8 cellular contexts compared by ENCODE assay signal in genomic region chr5:87120518-87121314, GRCh38.
DNase-seq lines count a peak whose midpoint lies in the region; ATAC-seq and TF ChIP-seq lines count a peak whose summit lies in the region.

No MANE protein-coding gene starts in this region.

- no peak for TF ChIP-seq POLR2A in IMR-90 (IDR thresholded peaks at IDR 0.05; ENCODE audit: low read depth, low read length)

- no peaks in the 10 kb centered on the region for H4K20me1 ChIP-seq in IMR-90 (ENCODE audit: insufficient read depth, low read length)

- H3K4me1 ChIP-seq in IMR-90 (ENCODE audit: control insufficient read depth, insufficient read depth, low read length): peaks cover 11% of the 10 kb centered on the region; the same call in 1 of the 2 replicates
- H3K4me1 ChIP-seq in lower lobe of right lung: peaks cover 18% of the 10 kb centered on the region
- no peaks in the 10 kb centered on the region for H3K4me1 ChIP-seq in endodermal cell (ENCODE audit: control insufficient read depth, insufficient read depth, low read length)

- no peak overlapping the region for H3K9ac ChIP-seq in IMR-90 (ENCODE audit: low read depth, low read length)
- no peak overlapping the region for H3K9ac ChIP-seq in endodermal cell (ENCODE audit: extremely low read depth, low read length, poor library complexity, severe bottlenecking)

- no peaks in the 10 kb centered on the region for H3K9me3 ChIP-seq in IMR-90 (ENCODE audit: control insufficient read depth, insufficient read depth, low read length)
- no peaks in the 10 kb centered on the region for H3K9me3 ChIP-seq in lower lobe of right lung
- H3K9me3 ChIP-seq in endodermal cell (ENCODE audit: control insufficient read depth, low read length): no peaks in the 10 kb centered on the region

- H3K36me3 ChIP-seq in IMR-90 (ENCODE audit: control insufficient read depth, insufficient read depth, low read length): no peaks in the 10 kb centered on the region
- no peaks in the 10 kb centered on the region for H3K36me3 ChIP-seq in lower lobe of right lung
- H3K36me3 ChIP-seq in endodermal cell (ENCODE audit: control insufficient read depth, insufficient read depth, low read length): no peaks in the 10 kb centered on the region

- H3K4ac ChIP-seq in IMR-90 (ENCODE audit: low read depth, low read length): peak overlapping the region; percentile 91

- peak overlapping the region; percentile 94; the same call in 1 of the 2 replicates for H4K5ac ChIP-seq in IMR-90 (ENCODE audit: low read depth, low read length)

- WGBS in IMR-90 (ENCODE audit: extremely low coverage in 2 of 2, insufficient read length in 1 of 2), 2 experiments: no CpG with 5 or more reads among the region's 2 CpGs
- WGBS in endodermal cell (ENCODE audit: insufficient coverage in 1 of 2, insufficient read length in 1 of 2), 2 experiments: 84% methylated on average over 2 of the region's 2 CpGs; no CpG with 5 or more reads in 1 of the 2 experiments

- no peaks in the 10 kb centered on the region for H3K9me3 Mint-ChIP-seq in activated naive CD4-positive, alpha-beta T cell treated with anti-CD3 and anti-CD28 coated beads for 36 hours
- peaks cover 2% of the 10 kb centered on the region for H3K9me3 Mint-ChIP-seq in activated naive CD4-positive, alpha-beta T cell treated with anti-CD3 and anti-CD28 coated beads, Interleukin-2, amount 10 ng/mL, durations not matched to agents 7 days and 5 days
- no peaks in the 10 kb centered on the region for H3K9me3 Mint-ChIP-seq in endodermal cell

- no peaks in the 10 kb centered on the region for H3K36me3 Mint-ChIP-seq in activated naive CD4-positive, alpha-beta T cell treated with anti-CD3 and anti-CD28 coated beads for 36 hours (ENCODE audit: low read depth)
- H3K36me3 Mint-ChIP-seq in activated naive CD4-positive, alpha-beta T cell treated with anti-CD3 and anti-CD28 coated beads, Interleukin-2, amount 10 ng/mL, durations not matched to agents 7 days and 5 days: peaks cover 2% of the 10 kb centered on the region
- H3K36me3 Mint-ChIP-seq in endodermal cell (ENCODE audit: low read depth): no peaks in the 10 kb centered on the region

- peak overlapping the region; percentile 55 for H3K27ac Mint-ChIP-seq in activated naive CD4-positive, alpha-beta T cell treated with anti-CD3 and anti-CD28 coated beads for 36 hours
- H3K27ac Mint-ChIP-seq in activated naive CD4-positive, alpha-beta T cell treated with anti-CD3 and anti-CD28 coated beads, Interleukin-2, amount 10 ng/mL, durations not matched to agents 7 days and 5 days: peak overlapping the region; percentile 83
- no peak overlapping the region for H3K27ac Mint-ChIP-seq in endodermal cell

- H3K27ac ChIP-seq in IMR-90 (ENCODE audit: insufficient read depth, low read length): peak overlapping the region; percentile 54
- H3K27ac ChIP-seq in lower lobe of right lung: no peak overlapping the region
- H3K27ac ChIP-seq in endodermal cell (ENCODE audit: low read depth, low read length): no peak overlapping the region

- peaks cover 0 to 7% of the 10 kb centered on the region in 2 experiments; a peak in 3 of 4 replicates for H3K79me1 ChIP-seq in IMR-90 (ENCODE audit: low read depth in 1 of 2, low read length in 2 of 2)

- peak overlapping the region; percentile 97 for H3K18ac ChIP-seq in IMR-90 (ENCODE audit: low read depth, low read length)

- H3K14ac ChIP-seq in IMR-90 (replicated peaks; ENCODE audit: low read depth, low read length): peak overlapping the region; percentile 70

- BruUV-seq in IMR-90 (replicated peaks; lab: Mats Ljungman, UMichigan): no TSS peak

- H3K4me3 ChIP-seq in IMR-90 (ENCODE audit: insufficient read depth, low read depth, low read length): no peak overlapping the region
- H3K4me3 ChIP-seq in lower lobe of right lung: no peak overlapping the region
- no peak overlapping the region for H3K4me3 ChIP-seq in endodermal cell (ENCODE audit: low read length)

- TF ChIP-seq RAD21 in IMR-90 (IDR thresholded peaks at IDR 0.05; ENCODE audit: low read length): no peak

- no peaks in the 10 kb centered on the region for H3K27me3 Mint-ChIP-seq in activated naive CD4-positive, alpha-beta T cell treated with anti-CD3 and anti-CD28 coated beads for 36 hours (ENCODE audit: low read depth)
- no peaks in the 10 kb centered on the region for H3K27me3 Mint-ChIP-seq in activated naive CD4-positive, alpha-beta T cell treated with anti-CD3 and anti-CD28 coated beads, Interleukin-2, amount 10 ng/mL, durations not matched to agents 7 days and 5 days
- H3K27me3 Mint-ChIP-seq in endodermal cell (ENCODE audit: insufficient read depth): no peaks in the 10 kb centered on the region

- H2AK5ac ChIP-seq in IMR-90 (ENCODE audit: low read depth, low read length): peak overlapping the region; percentile 69

- no peak for TF ChIP-seq CTCF in IMR-90 (conservative IDR thresholded peaks at IDR 0.05; ENCODE audit: low read depth, low read length)
- TF ChIP-seq CTCF in lower lobe of right lung (IDR thresholded peaks at IDR 0.05): no peak
- no peak for TF ChIP-seq CTCF in endodermal cell (conservative IDR thresholded peaks at IDR 0.05)

- H3K4me2 ChIP-seq in IMR-90 (ENCODE audit: low read depth, low read length): peak overlapping the region; percentile 60; the same call in 1 of the 2 replicates

- no peak overlapping the region for H2AFZ ChIP-seq in IMR-90 (replicated peaks; ENCODE audit: low read length, poor library complexity)

- peak overlapping the region; percentile 84 for H3K23ac ChIP-seq in IMR-90 (ENCODE audit: low read depth, low read length)

- H3K4me3 Mint-ChIP-seq in activated naive CD4-positive, alpha-beta T cell treated with anti-CD3 and anti-CD28 coated beads for 36 hours: no peak overlapping the region
- no peak overlapping the region for H3K4me3 Mint-ChIP-seq in activated naive CD4-positive, alpha-beta T cell treated with anti-CD3 and anti-CD28 coated beads, Interleukin-2, amount 10 ng/mL, durations not matched to agents 7 days and 5 days
- no peak overlapping the region for H3K4me3 Mint-ChIP-seq in endodermal cell

- H3K4me1 Mint-ChIP-seq in activated naive CD4-positive, alpha-beta T cell treated with anti-CD3 and anti-CD28 coated beads for 36 hours (ENCODE audit: low read depth): peaks cover 56% of the 10 kb centered on the region
- peaks cover 56% of the 10 kb centered on the region for H3K4me1 Mint-ChIP-seq in activated naive CD4-positive, alpha-beta T cell treated with anti-CD3 and anti-CD28 coated beads, Interleukin-2, amount 10 ng/mL, durations not matched to agents 7 days and 5 days
- H3K4me1 Mint-ChIP-seq in endodermal cell: no peaks in the 10 kb centered on the region

- in situ Hi-C loops in IMR-90 (cut with MboI; ENCODE audit: low sequenced_read_pairs): no loop called here

- no peak overlapping the region for H2AK9ac ChIP-seq in IMR-90 (replicated peaks; ENCODE audit: low read depth, low read length, poor library complexity)

- peak overlapping the region; percentile 94 for H4K91ac ChIP-seq in IMR-90 (ENCODE audit: insufficient read depth, low read depth, low read length)

- peak overlapping the region; percentile 65 to 81 for H4K8ac ChIP-seq in IMR-90 (ENCODE audit: low read depth in 2 of 2, low read length in 2 of 2)

- POLR2A ChIA-PET in IMR-90 (lab: Charles Lee; ENCODE audit: unreplicated experiment): no interaction called here

- intact Hi-C loops in activated naive CD4-positive, alpha-beta T cell treated with anti-CD3 and anti-CD28 coated beads for 36 hours (cut with micrococcal nuclease): loop anchor here (1.0 to 10.0 kb wide), 12 partner anchors 17 to 1724 kb away; partner anchors contain the start of genes CCNH, COX7C and RASA1
- intact Hi-C loops in IMR-90 (cut with micrococcal nuclease) (loop anchor here (5.0 kb wide), 1 partner anchor 272 kb away; no protein-coding TSS in a partner anchor), lower lobe of right lung (cut with DNase I) (no loop called here)

- H3K56ac ChIP-seq in IMR-90 (ENCODE audit: extremely low read depth, insufficient read depth, low read length): peak overlapping the region; percentile 48

- peak overlapping the region; percentile 89 for H2BK15ac ChIP-seq in IMR-90 (ENCODE audit: low read depth, low read length)

- peak overlapping the region; percentile 93 for H2BK120ac ChIP-seq in IMR-90 (ENCODE audit: low read depth, low read length)

- dilution Hi-C loops in IMR-90 (cut with HindIII; ENCODE audit: low sequenced_read_pairs, unreplicated experiment): no loop called here

- H3K9me1 ChIP-seq in IMR-90 (ENCODE audit: insufficient read depth, low read length): peaks cover 10% of the 10 kb centered on the region; the same call in 1 of the 2 replicates

- peak overlapping the region; percentile 88 for H2BK5ac ChIP-seq in IMR-90 (ENCODE audit: low read depth, low read length, poor library complexity, severe bottlenecking)

- ATAC-seq in IMR-90 (ENCODE audit: low read depth) (peak; percentile 79), lower lobe of right lung (peak; percentile 54 to 55)

- H3K27me3 ChIP-seq in IMR-90 (ENCODE audit: control insufficient read depth, insufficient read depth, low read length): no peaks in the 10 kb centered on the region
- H3K27me3 ChIP-seq in lower lobe of right lung (ENCODE audit: low read depth): no peaks in the 10 kb centered on the region
- H3K27me3 ChIP-seq in endodermal cell (ENCODE audit: control insufficient read depth, insufficient read depth, low read length, poor library complexity, severe bottlenecking): no peaks in the 10 kb centered on the region

- DNase-seq in activated naive CD4-positive, alpha-beta T cell treated with anti-CD3 and anti-CD28 coated beads for 36 hours: peak; percentile 44
- DNase-seq in activated naive CD4-positive, alpha-beta T cell treated with anti-CD3 and anti-CD28 coated beads, Interleukin-2, amount 50 U/mL, for 16 hours: no peak
- DNase-seq in IMR-90: peak; percentile 93
- DNase-seq in activated naive CD4-positive, alpha-beta T cell treated with anti-CD3 and anti-CD28 coated beads, Interleukin-2, amount 10 ng/mL, durations not matched to agents 7 days and 5 days: no peak
- DNase-seq in lower lobe of right lung: no peak
- no peak for DNase-seq in endodermal cell
- no peak for DNase-seq in UCSD-AML1 (lab: John Stamatoyannopoulos, UW; ENCODE audit: unreplicated experiment)
- DNase-seq in NCI-H2029 (lab: John Stamatoyannopoulos, UW): no peak

- peak overlapping the region; percentile 98 for H2BK20ac ChIP-seq in IMR-90 (ENCODE audit: low read depth, low read length)

- CTCF ChIA-PET in activated naive CD4-positive, alpha-beta T cell treated with anti-CD3 and anti-CD28 coated beads for 36 hours (lab: Charles Lee): interaction anchor here (0.6 to 0.9 kb wide), 2 partner anchors 42 to 101 kb away, joined by 3 read pairs; no protein-coding TSS in a partner anchor
- CTCF ChIA-PET in IMR-90 (lab: Yijun Ruan, JAX): interaction anchor here (1.0 kb wide), 1 partner anchor 196 kb away, joined by 6 read pairs; no protein-coding TSS in a partner anchor
- CTCF ChIA-PET in activated naive CD4-positive, alpha-beta T cell treated with anti-CD3 and anti-CD28 coated beads, Interleukin-2, amount 10 ng/mL, durations not matched to agents 7 days and 5 days (lab: Charles Lee): no interaction called here

TF ChIP-seq in IMR-90, 13 proteins besides CTCF, POLR2A, EP300 and RAD21:
- TF ChIP-seq MXI1 (IDR thresholded peaks at IDR 0.05; ENCODE audit: borderline replicate concordance, low read depth, low read length): no peak
- peak; percentile 42; the same call in 1 of the 2 replicates for TF ChIP-seq CEBPB (IDR thresholded peaks at IDR 0.05; ENCODE audit: low read depth, low read length)

Comparison
In these comparisons a context has a peak if more than half of its experiments do, and no peak if none do; other contexts are left out.
1. DNase-seq: peak in activated naive CD4-positive, alpha-beta T cell treated with anti-CD3 and anti-CD28 coated beads for 36 hours (single experiment) and IMR-90 (single experiment); none in activated naive CD4-positive, alpha-beta T cell treated with anti-CD3 and anti-CD28 coated beads, Interleukin-2, amount 50 U/mL, for 16 hours (single experiment), activated naive CD4-positive, alpha-beta T cell treated with anti-CD3 and anti-CD28 coated beads, Interleukin-2, amount 10 ng/mL, durations not matched to agents 7 days and 5 days (single experiment), lower lobe of right lung (single experiment), endodermal cell (single experiment), UCSD-AML1 (single experiment) and NCI-H2029 (single experiment).